Comparison of ENCODE assay signal across 21 cellular contexts in the genomic region with DNA sequence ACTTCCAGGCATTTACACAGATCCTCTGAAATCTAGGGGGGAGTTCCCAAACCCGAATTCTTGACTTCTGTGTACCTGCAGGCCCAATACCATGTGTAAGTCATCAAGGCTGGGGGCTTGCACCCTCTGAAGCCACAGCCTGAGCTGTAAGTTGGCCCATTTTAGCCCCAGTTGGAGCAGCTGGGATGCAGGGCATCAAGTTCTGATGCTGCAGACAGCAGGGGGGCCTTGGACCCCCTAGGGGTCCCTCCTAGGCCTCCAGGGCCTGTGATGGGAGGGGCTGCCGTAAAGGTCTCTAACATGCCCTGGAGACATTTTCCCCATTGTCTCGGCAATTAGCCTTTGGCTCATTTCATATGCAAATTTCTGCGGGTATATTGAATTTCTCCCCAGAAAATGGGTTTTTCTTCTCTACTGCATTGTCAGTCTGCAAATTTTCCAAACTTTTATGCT. TPM values are rescaled to one million over a fixed set of nuclear protein-coding genes. Genes with fewer than 3 reads are reported as not detected.
DNase-seq lines count a peak whose midpoint lies in the region; ATAC-seq, FAIRE-seq and TF ChIP-seq lines count a peak whose summit lies in the region.
"Had no signal": no experiment of that assay in that cellular context is flagged by ENCODE, and none has a peak within 500 bp of the region (broad histone marks: within the 10 kb centered on the region; RNA-seq: fewer than 3 reads in every experiment).

No MANE protein-coding gene starts in this region.

- 100% methylated on average over 2 of the region's 4 CpGs for WGBS in HepG2 (ENCODE audit: low lambda C conversion rate)

- no peaks in the 10 kb centered on the region for H3K79me2 ChIP-seq in HepG2 (ENCODE audit: insufficient read depth, low read length)

- no peak for TF ChIP-seq RAD21 in HepG2 (CRISPR knock-in tag; IDR thresholded peaks at IDR 0.05)

- TF ChIP-seq EP300 in HepG2 (IDR thresholded peaks at IDR 0.05; ENCODE audit: low read depth in 2 of 2, low read length in 2 of 2) = no peak
- TF ChIP-seq EP300 in HepG2 (CRISPR knock-in tag; IDR thresholded peaks at IDR 0.05; ENCODE audit: borderline replicate concordance) = no peak

- H3K4me3 ChIP-seq in A673 (ENCODE audit: low read depth, low read length, poor library complexity, severe bottlenecking) = no peak overlapping the region
- 0 out of 2 replicates have a peak overlapping the region, but pooled peaks have one; percentile 22 for H3K4me3 ChIP-seq in HUES48 (ENCODE audit: low read depth, low read length)
- no peak overlapping the region for H3K4me3 ChIP-seq in colonic mucosa
- no peak overlapping the region for H3K4me3 ChIP-seq in HepG2 (replicated peaks in 1 of 3; ENCODE audit: insufficient read depth in 1 of 3, low read depth in 2 of 3, low read length in 3 of 3)
- H3K4me3 ChIP-seq in left ventricle myocardium inferior = no peak overlapping the region
- H3K4me3 ChIP-seq: GM12878, HAP-1, K562 had no signal

- H3K27me3 ChIP-seq in A673 (replicated peaks; ENCODE audit: insufficient read depth, low read depth, low read length, poor library complexity) (no peaks in the 10 kb centered on the region), HUES48 (ENCODE audit: control insufficient read depth, insufficient read depth, low read length) (peaks cover 84% of the 10 kb centered on the region), colonic mucosa (no peaks in the 10 kb centered on the region), HepG2 (ENCODE audit: control insufficient read depth in 1 of 2, insufficient read depth in 2 of 2, low read length in 2 of 2) (no peaks in the 10 kb centered on the region; a peak in 1 of 5 replicates), left ventricle myocardium inferior (ENCODE audit: low read depth) (no peaks in the 10 kb centered on the region)

- H3K9me3 ChIP-seq in A673 (ENCODE audit: low read depth, low read length, poor library complexity, severe bottlenecking) (no peaks in the 10 kb centered on the region), HUES48 (ENCODE audit: control insufficient read depth, insufficient read depth, low read length) (no peaks in the 10 kb centered on the region), colonic mucosa (no peaks in the 10 kb centered on the region), HepG2 (ENCODE audit: low read length) (no peaks in the 10 kb centered on the region), left ventricle myocardium inferior (replicated peaks) (no peaks in the 10 kb centered on the region)
- H3K9me3 ChIP-seq: HAP-1 had no signal

- peak; percentile 14 for DNase-seq in A673 (ENCODE audit: low spot score)
- no peak for DNase-seq in colonic mucosa
- no peak for DNase-seq in HepG2 (ENCODE audit: low spot score)
- no peak for DNase-seq in left ventricle myocardium inferior
- DNase-seq in A172 (ENCODE audit: low spot score) = no peak
- DNase-seq: DMS153, NCI-H1092 treated with DMSO at 0.1 percent for 48 hours, NCI-H1694, NCI-H2081 treated with DMSO at 0.1 percent for 48 hours, NCI-H510A, NCI-H82, RPMI8226, SIG-M5 had no signal

- H3K9ac ChIP-seq in HUES48 (ENCODE audit: low read depth, low read length) = no peak overlapping the region
- no peak overlapping the region for H3K9ac ChIP-seq in colonic mucosa (ENCODE audit: low read depth in 2 of 2, low read length in 2 of 2)
- H3K9ac ChIP-seq in HepG2 (ENCODE audit: insufficient read depth, low read depth, low read length) = no peak overlapping the region

- intact Hi-C loops in A673 (cut with micrococcal nuclease; ENCODE audit: unreplicated experiment) (no loop called here), colonic mucosa (cut with DNase I) (no loop called here), HepG2 (cut with micrococcal nuclease; ENCODE audit: unreplicated experiment) (no loop called here), left ventricle myocardium inferior (cut with micrococcal nuclease) (no loop called here)

- TF ChIP-seq POLR2A in HepG2 (IDR thresholded peaks at IDR 0.05; ENCODE audit: insufficient read depth in 1 of 2, low read depth in 2 of 2, low read length in 2 of 2) = no peak

- in situ Hi-C loops in HepG2 (cut with HindIII; ENCODE audit: extremely low pct_ligation_motif_present, low pct_unique_long_range_greater_than_20kb) = no loop called here

- H3K4me2 ChIP-seq in HepG2 (ENCODE audit: low read depth, low read length) = no peak overlapping the region; the same call in 1 of the 2 replicates

- CTCF ChIA-PET in A673 (lab: Charles Lee) (interaction anchor here (0.6 kb wide), 1 partner anchor 27 kb away, joined by 3 read pairs; no protein-coding TSS in a partner anchor), HepG2 (lab: Yijun Ruan, JAX; ENCODE audit: low intra/inter-chr PET ratio, low total read pairs) (no interaction called here)

- TF ChIP-seq CTCF in A673 (conservative IDR thresholded peaks at IDR 0.05; ENCODE audit: low read depth, low read length) (no peak), colonic mucosa (IDR thresholded peaks at IDR 0.05) (no peak), HepG2 (CRISPR knock-in tag; IDR thresholded peaks at IDR 0.05) (no peak), left ventricle myocardium inferior (IDR thresholded peaks at IDR 0.05; ENCODE audit: borderline replicate concordance) (no peak)

- no peaks in the 10 kb centered on the region for H4K20me1 ChIP-seq in HepG2 (ENCODE audit: insufficient read depth, low read length)

- no peak overlapping the region for H2AFZ ChIP-seq in HepG2 (ENCODE audit: low read length)

- BruUV-seq in A673 (replicated peaks; lab: Mats Ljungman, UMichigan) (no TSS peak), HepG2 (replicated peaks; lab: Mats Ljungman, UMichigan) (no TSS peak)

- peak; percentile 42; the same call in 2 of the 3 replicates for ATAC-seq in HepG2
- ATAC-seq in GM19397 (IDR thresholded peaks at IDR 0.05; ENCODE audit: unreplicated experiment) = no peak
- no peak for ATAC-seq in GM21360 (IDR thresholded peaks at IDR 0.05; ENCODE audit: unreplicated experiment)
- ATAC-seq: GM12878, K562 had no signal

- H3K4me1 ChIP-seq in A673 (ENCODE audit: insufficient read depth, low read length, poor library complexity, severe bottlenecking) (no peaks in the 10 kb centered on the region), HUES48 (ENCODE audit: control insufficient read depth, insufficient read depth, low read length) (peaks cover 25% of the 10 kb centered on the region), colonic mucosa (no peaks in the 10 kb centered on the region), HepG2 (ENCODE audit: insufficient read depth, low read length) (peaks cover 9% of the 10 kb centered on the region), left ventricle myocardium inferior (no peaks in the 10 kb centered on the region)

- no peaks in the 10 kb centered on the region for H3K36me3 ChIP-seq in A673 (ENCODE audit: insufficient read depth, low read length, poor library complexity, severe bottlenecking)
- no peaks in the 10 kb centered on the region for H3K36me3 ChIP-seq in HUES48 (ENCODE audit: control insufficient read depth, insufficient read depth, low read length)
- H3K36me3 ChIP-seq in colonic mucosa = no peaks in the 10 kb centered on the region
- H3K36me3 ChIP-seq in HepG2 (replicated peaks in 1 of 2; ENCODE audit: control insufficient read depth in 1 of 2, insufficient read depth in 2 of 2, low read length in 2 of 2) = no peaks in the 10 kb centered on the region
- H3K36me3 ChIP-seq in left ventricle myocardium inferior = no peaks in the 10 kb centered on the region
- H3K36me3 ChIP-seq: HAP-1 had no signal

- FAIRE-seq in HepG2 (lab: Jason Lieb, UNC) = no peak
- FAIRE-seq: GM12878, K562 had no signal

- H3K27ac ChIP-seq in A673 (ENCODE audit: low read depth, low read length, poor library complexity, severe bottlenecking) (no peak overlapping the region), HUES48 (ENCODE audit: low read depth, low read length) (no peak overlapping the region), colonic mucosa (peak overlapping the region; percentile 44), HepG2 (ENCODE audit: extremely low read length, insufficient read depth, low read length) (no peak overlapping the region), left ventricle myocardium inferior (replicated peaks) (no peak overlapping the region)
- H3K27ac ChIP-seq: 22Rv1 had no signal

- POLR2A ChIA-PET in A673 (lab: Charles Lee; ENCODE audit: low non-redundant PET) = no interaction called here
- POLR2A ChIA-PET in HepG2 (lab: Yijun Ruan, JAX) = no interaction called here

TF ChIP-seq in HepG2, 621 proteins besides CTCF, POLR2A, EP300 and RAD21 (continues in another document):
- no peak for TF ChIP-seq THAP11 (CRISPR knock-in tag; IDR thresholded peaks at IDR 0.05)
- no peak for TF ChIP-seq ZNF251 (CRISPR knock-in tag; IDR thresholded peaks at IDR 0.05)
- no peak for TF ChIP-seq ZNF672 (CRISPR knock-in tag; IDR thresholded peaks at IDR 0.05)

RNA-seq across cellular contexts. Expression of gene LRIG3, which starts 59.5 kb away (rescaled TPM):
- total RNA-seq in A673 (2021) = 13.4 and 13.6 TPM in 2 replicates
- 10 to 100 TPM; 78.4 to 79.9 TPM for total RNA-seq in colonic mucosa
- 9.9 and 17.4 TPM in 2 replicates for total RNA-seq in HepG2 (2016; rRNA removed; fragmentation: Illumina TruSeq; extraction: Trizol)
- 2.5 and 3.0 TPM in 2 replicates for total RNA-seq in HepG2 (2016; cell fraction: cytosol; rRNA removed; fragmentation: Illumina TruSeq; extraction: Trizol; ENCODE audit: low read depth)
- total RNA-seq in HepG2 (2016; cell fraction: insoluble cytoplasmic fraction; rRNA removed; fragmentation: Illumina TruSeq; extraction: Trizol) = 9.0 and 13.5 TPM in 2 replicates
- total RNA-seq in HepG2 (2016; cell fraction: membrane; rRNA removed; fragmentation: Illumina TruSeq; extraction: Trizol) = 5.6 and 5.9 TPM in 2 replicates
- total RNA-seq in HepG2 (2016; cell fraction: nucleus; rRNA removed; fragmentation: Illumina TruSeq; extraction: Trizol) = 29.0 and 31.5 TPM in 2 replicates
- 7.7 TPM in 2 replicates for polyA plus RNA-seq in HepG2 (2011; rRNA removed)
- 5.6 and 6.5 TPM in 2 replicates for polyA plus RNA-seq in HepG2 (2011; cell fraction: cytosol; rRNA removed)
- 6.5 and 6.7 TPM in 2 replicates for polyA plus RNA-seq in HepG2 (2011; cell fraction: nucleus; rRNA removed)
- polyA plus RNA-seq in HepG2 (2012) = 7.2 and 7.6 TPM in 2 replicates
- 0.49 and 0.58 TPM in 2 replicates for polyA plus RNA-seq in HepG2 (2016; cell fraction: cytosol; fragmentation: Illumina TruSeq; extraction: Trizol; ENCODE audit: low read depth)
- 4.9 and 6.3 TPM in 2 replicates for polyA plus RNA-seq in HepG2 (2016; cell fraction: insoluble cytoplasmic fraction; fragmentation: Illumina TruSeq; extraction: Trizol; ENCODE audit: low read depth)
- polyA plus RNA-seq in HepG2 (2016; cell fraction: membrane; fragmentation: Illumina TruSeq; extraction: Trizol; ENCODE audit: low read depth) = 0.96 and 1.0 TPM in 2 replicates
- polyA plus RNA-seq in HepG2 (2016; cell fraction: nucleus; fragmentation: Illumina TruSeq; extraction: Trizol; ENCODE audit: insufficient read depth, low read depth) = 10.9 and 12.4 TPM in 2 replicates
- 16.2 and 25.7 TPM in 2 replicates for polyA minus RNA-seq in HepG2 (2011; rRNA and poly(A)+ RNA removed; ENCODE audit: low replicate concordance)
- 6.6 and 7.4 TPM in 2 replicates for polyA minus RNA-seq in HepG2 (2011; cell fraction: cytosol; rRNA and poly(A)+ RNA removed)
- polyA minus RNA-seq in HepG2 (2011; cell fraction: nucleus; rRNA and poly(A)+ RNA removed) = 51.0 and 58.3 TPM in 2 replicates
- total RNA-seq in left ventricle myocardium inferior = 4.5 TPM
- 17.9 and 30.7 TPM in 2 replicates for total RNA-seq in A172 (2014; rRNA removed; shearing (Covaris generic))
- total RNA-seq: B cell, K562 had no signal
